35 cellular contexts compared by ENCODE assay signal in genomic region chr17:55758171-55758570, GRCh38. TPM values are rescaled to one million over a fixed set of nuclear protein-coding genes. Genes with fewer than 3 reads are reported as not detected.
"Had no signal": no experiment of that assay in that cellular context is flagged by ENCODE, and none has a peak within 500 bp of the region (broad histone marks: within the 10 kb centered on the region; RNA-seq: fewer than 3 reads in every experiment).

No MANE protein-coding gene starts in this region.

- H3K9me3 ChIP-seq: adrenal gland, body of pancreas, esophagus muscularis mucosa, gastrocnemius medialis, heart right ventricle had no signal

- FAIRE-seq: colon had no signal

- H3K4me1 ChIP-seq: foreskin keratinocyte had no signal

- H3K4me3 ChIP-seq: adrenal gland, body of pancreas, cardiac muscle cell, esophagus muscularis mucosa, gastrocnemius medialis, heart right ventricle had no signal

- DNase-seq: activated B cell treated with CpG ODN at 0.5 μM for 24 hours; activated CD4-positive, alpha-beta memory T cell treated with anti-CD3 and anti-CD28 coated beads for 36 hours; activated CD4-positive, alpha-beta T cell treated with anti-CD3 and anti-CD28 coated beads for 48 hours; activated CD4-positive, alpha-beta T cell treated with anti-CD3 and anti-CD28 coated beads, Interleukin-2, amount 50 U/mL, for 1 hour; activated CD8-positive, alpha-beta memory T cell treated with anti-CD3 and anti-CD28 coated beads, Interleukin-2, amount 10 ng/mL, durations not matched to agents 7 days and 5 days; activated CD8-positive, alpha-beta memory T cell treated with anti-CD3 and anti-CD28 coated beads, Interleukin-2, amount 50 U/mL, for 4 hours; activated CD8-positive, alpha-beta T cell treated with anti-CD3 and anti-CD28 coated beads, Interleukin-2, amount 10 ng/mL, durations not matched to agents 7 days and 5 days; activated effector memory CD4-positive, alpha-beta T cell treated with anti-CD3 and anti-CD28 coated beads, Interleukin-2, amount 50 U/mL, for 16 hours; activated naive CD4-positive, alpha-beta T cell treated with anti-CD3 and anti-CD28 coated beads for 36 hours; activated naive CD8-positive, alpha-beta T cell treated with anti-CD3 and anti-CD28 coated beads for 36 hours; activated naive CD8-positive, alpha-beta T cell treated with anti-CD3 and anti-CD28 coated beads, Interleukin-2, amount 50 U/mL, for 24 hours; activated T-cell treated with anti-CD3 and anti-CD28 coated beads, Interleukin-2, amount 50 U/mL, for 1 hour; activated T-cell treated with anti-CD3 and anti-CD28 coated beads, Interleukin-2, amount 50 U/mL, for 48 hours; adrenal gland; aorta; body of pancreas; cortex of kidney; dermis blood vessel endothelial cell; effector CD4-positive, alpha-beta T cell; effector memory CD8-positive, alpha-beta T cell; erythroblast; foreskin keratinocyte; gastrocnemius medialis; heart right ventricle; T-helper 1 cell; T-helper 17 cell; T1000; WERI-Rb-1 had no signal

- H3K36me3 ChIP-seq: adrenal gland, cardiac muscle cell, WERI-Rb-1 had no signal

- H3K27ac ChIP-seq: adrenal gland, body of pancreas, cardiac muscle cell, esophagus muscularis mucosa, foreskin keratinocyte, gastrocnemius medialis, heart right ventricle, WERI-Rb-1 had no signal

- ATAC-seq: activated CD4-positive, CD25-positive, alpha-beta regulatory T cell treated with anti-CD3 and anti-CD28 coated beads, Interleukin-2, amount 50 U/mL, for 24 hours; activated CD8-positive, alpha-beta memory T cell treated with anti-CD3 and anti-CD28 coated beads, Interleukin-2, amount 10 ng/mL, durations not matched to agents 7 days and 5 days; activated CD8-positive, alpha-beta T cell treated with anti-CD3 and anti-CD28 coated beads, Interleukin-2, amount 10 ng/mL, durations not matched to agents 7 days and 5 days; activated naive CD8-positive, alpha-beta T cell treated with anti-CD3 and anti-CD28 coated beads, Interleukin-2, amount 50 U/mL, for 24 hours; body of pancreas; effector memory CD8-positive, alpha-beta T cell; foreskin keratinocyte; gastrocnemius medialis; heart right ventricle; T-helper 17 cell had no signal

- H3K27me3 ChIP-seq: adrenal gland, body of pancreas, cardiac muscle cell, esophagus muscularis mucosa, foreskin keratinocyte, gastrocnemius medialis, heart right ventricle had no signal

RNA-seq across cellular contexts. Expression of gene TMEM100, which starts 35.5 kb away (rescaled TPM):
- total RNA-seq: activated B cell treated with CpG ODN at 0.5 μM for 24 hours; activated CD4-positive, alpha-beta memory T cell treated with anti-CD3 and anti-CD28 coated beads for 36 hours; activated CD8-positive, alpha-beta memory T cell treated with anti-CD3 and anti-CD28 coated beads for 36 hours; activated CD8-positive, alpha-beta memory T cell treated with anti-CD3 and anti-CD28 coated beads, Interleukin-2, amount 10 ng/mL, durations not matched to agents 7 days and 5 days; activated CD8-positive, alpha-beta T cell treated with anti-CD3 and anti-CD28 coated beads, Interleukin-2, amount 10 ng/mL, durations not matched to agents 7 days and 5 days; activated naive CD4-positive, alpha-beta T cell treated with anti-CD3 and anti-CD28 coated beads for 36 hours; activated naive CD8-positive, alpha-beta T cell treated with anti-CD3 and anti-CD28 coated beads for 36 hours; activated T-helper 1 cell treated with anti-CD3 and anti-CD28 coated beads, Interleukin-12 subunit alpha, Interleukin-12 subunit beta, Interleukin-2, Interleukin-4 antibody, amounts not matched to agents 30 ng/mL and 10 ng/mL and 1 ng/mL, durations not matched to agents 14 hours and 24 hours and 36 hours; activated T-helper 2 cell treated with anti-CD3 and anti-CD28 coated beads, Interferon-gamma antibody, Interleukin-2, Interleukin-4, amounts not matched to agents 10 μg/mL and 5 μg/mL and 100 μg/mL, durations not matched to agents 14 hours and 24 hours and 36 hours; T-helper 17 cell had no signal
